In genomic region chr9:88477300-88477751, GRCh38 we compare ENCODE assay signal across 1 cellular context.
A peak's percentile ranks its signal among the peaks of the same experiment; 100 is the strongest.
TF ChIP-seq lines count a peak whose summit lies in the region.

No MANE protein-coding gene starts in this region.

TF ChIP-seq in IMR-90, 13 proteins besides CTCF, POLR2A, EP300 and RAD21 (continued from another document):
- TF ChIP-seq FOS (IDR thresholded peaks at IDR 0.05; ENCODE audit: low read depth, low read length) (peak; percentile 80), RCOR1 (IDR thresholded peaks at IDR 0.05; ENCODE audit: insufficient replicate concordance, low read length) (no peak), CEBPB (IDR thresholded peaks at IDR 0.05; ENCODE audit: low read depth, low read length) (peak; percentile 80), BHLHE40 (IDR thresholded peaks at IDR 0.05; ENCODE audit: low read depth, low read length) (no peak), MAZ (IDR thresholded peaks at IDR 0.05; ENCODE audit: borderline replicate concordance, low read depth, low read length) (no peak), USF2 (IDR thresholded peaks at IDR 0.05; ENCODE audit: low read depth, low read length) (0 out of 2 replicates have a peak, but pooled peaks have one; percentile 34), MAFK (IDR thresholded peaks at IDR 0.05; ENCODE audit: low read depth, low read length) (peak; percentile 47; the same call in 1 of the 2 replicates), ELK1 (IDR thresholded peaks at IDR 0.05; ENCODE audit: borderline replicate concordance, low read depth, low read length) (no peak)
